Comparison of ENCODE assay signal across 25 cellular contexts in the genomic region with DNA sequence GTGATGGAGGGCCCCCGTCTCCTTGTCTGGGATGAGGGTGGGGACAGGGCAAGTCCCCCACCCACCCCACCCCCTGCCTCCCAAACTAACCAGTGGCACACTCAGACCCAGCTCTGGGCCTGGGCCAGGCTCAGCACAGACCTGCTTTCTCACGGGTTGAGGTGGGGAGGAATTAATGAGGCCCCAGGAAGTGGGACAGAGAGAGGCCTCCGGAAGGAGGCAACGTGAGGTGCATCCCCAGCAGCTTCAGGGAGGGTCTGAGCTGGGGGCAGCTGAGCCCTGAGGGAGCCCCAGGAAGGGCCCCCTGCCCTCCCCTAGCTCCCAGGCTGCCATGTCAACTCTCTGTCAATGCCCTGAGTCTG. TPM values are rescaled to one million over a fixed set of nuclear protein-coding genes. Genes with fewer than 3 reads are reported as not detected.
"Had no signal": no experiment of that assay in that cellular context is flagged by ENCODE, and none has a peak within 500 bp of the region (broad histone marks: within the 10 kb centered on the region; RNA-seq: fewer than 3 reads in every experiment).

No MANE protein-coding gene starts in this region.

- H3K36me3 ChIP-seq: esophagus muscularis mucosa, gastroesophageal sphincter, heart left ventricle, neural progenitor cell, ovary, upper lobe of right lung had no signal

- H3K4me2 ChIP-seq: neural progenitor cell had no signal

- H3K9ac ChIP-seq: neural progenitor cell had no signal

- H3K27me3 ChIP-seq: heart left ventricle, ovary, upper lobe of right lung had no signal

- ATAC-seq: gastroesophageal sphincter; naive thymus-derived CD4-positive, alpha-beta T cell; right cardiac atrium; upper lobe of right lung had no signal

- H3K27ac Mint-ChIP-seq: activated T-helper 2 cell treated with anti-CD3 and anti-CD28 coated beads, Interferon-gamma antibody, Interleukin-2, Interleukin-4, amounts not matched to agents 10 μg/mL and 5 μg/mL and 100 μg/mL, durations not matched to agents 14 hours and 24 hours and 36 hours; naive thymus-derived CD4-positive, alpha-beta T cell; T-helper 2 cell treated with Interferon-gamma antibody and Interleukin-4, amounts not matched to agents 5 μg/mL and 100 μg/mL, for 36 hours had no signal

- H3K9me3 ChIP-seq: esophagus muscularis mucosa, gastroesophageal sphincter, heart left ventricle, ovary, psoas muscle, upper lobe of right lung had no signal

- H2AFZ ChIP-seq: neural progenitor cell had no signal

- H3K4me3 ChIP-seq: esophagus muscularis mucosa, gastroesophageal sphincter, heart left ventricle, neural progenitor cell, ovary, psoas muscle, upper lobe of right lung had no signal

- H3K4me3 Mint-ChIP-seq: naive thymus-derived CD4-positive, alpha-beta T cell; neural progenitor cell; T-helper 2 cell treated with Interferon-gamma antibody and Interleukin-4, amounts not matched to agents 5 μg/mL and 100 μg/mL, for 36 hours had no signal

- H3K27ac ChIP-seq: esophagus muscularis mucosa, gastroesophageal sphincter, heart left ventricle, neural progenitor cell, ovary, psoas muscle, upper lobe of right lung had no signal

- H3K9me3 Mint-ChIP-seq: activated T-helper 2 cell treated with anti-CD3 and anti-CD28 coated beads, Interferon-gamma antibody, Interleukin-2, Interleukin-4, amounts not matched to agents 10 μg/mL and 5 μg/mL and 100 μg/mL, durations not matched to agents 14 hours and 24 hours and 36 hours; neural progenitor cell; T-helper 2 cell treated with Interferon-gamma antibody and Interleukin-4, amounts not matched to agents 5 μg/mL and 100 μg/mL, for 36 hours had no signal

- H3K4me1 ChIP-seq: neural progenitor cell, upper lobe of right lung had no signal

- DNase-seq: activated CD4-positive, alpha-beta T cell treated with anti-CD3 and anti-CD28 coated beads for 4 hours; activated naive CD4-positive, alpha-beta T cell treated with Interleukin-2 at 50 U/mL for 16 hours; activated T-cell treated with anti-CD3 and anti-CD28 coated beads for 4 hours; aorta; cerebellar nuclear complex; effector CD8-positive, alpha-beta T cell; heart left ventricle; mesenchymal stem cell; naive thymus-derived CD4-positive, alpha-beta T cell; ovary; psoas muscle; small intestine; stimulated activated CD4-positive, alpha-beta T cell treated with anti-CD3 and anti-CD28 coated beads, Interleukin-15, amount 100 ng/mL, for 24 hours; stimulated activated CD4-positive, alpha-beta T cell treated with anti-CD3 and anti-CD28 coated beads, Interleukin-2, amount 100 ng/mL, for 48 hours; upper lobe of right lung had no signal

- H3K36me3 Mint-ChIP-seq: naive thymus-derived CD4-positive, alpha-beta T cell; neural progenitor cell had no signal

RNA-seq across cellular contexts. Expression of gene SLC38A3, which starts 16.0 kb away (rescaled TPM):
- total RNA-seq: activated T-helper 2 cell treated with anti-CD3 and anti-CD28 coated beads, Interferon-gamma antibody, Interleukin-2, Interleukin-4, amounts not matched to agents 10 μg/mL and 5 μg/mL and 100 μg/mL, durations not matched to agents 14 hours and 24 hours and 36 hours; upper lobe of right lung had no signal
- polyA plus RNA-seq: naive thymus-derived CD4-positive, alpha-beta T cell had no signal

RNA-seq across cellular contexts. Expression of gene GNAT1, which starts 29.6 kb away (rescaled TPM):
- total RNA-seq: activated CD8-positive, alpha-beta memory T cell treated with anti-CD3 and anti-CD28 coated beads for 36 hours; activated T-helper 2 cell treated with anti-CD3 and anti-CD28 coated beads, Interferon-gamma antibody, Interleukin-2, Interleukin-4, amounts not matched to agents 10 μg/mL and 5 μg/mL and 100 μg/mL, durations not matched to agents 14 hours and 24 hours and 36 hours; aorta; esophagus muscularis mucosa; gastroesophageal sphincter; kidney epithelial cell; lower leg skin; mucosa of gallbladder; ovary; psoas muscle; right cardiac atrium; upper lobe of right lung had no signal
- polyA plus RNA-seq: aorta; heart left ventricle; naive thymus-derived CD4-positive, alpha-beta T cell; ovary; psoas muscle; right cardiac atrium; small intestine had no signal

RNA-seq across cellular contexts. Expression of gene SEMA3B, which starts 47.9 kb away (rescaled TPM):
- polyA plus RNA-seq: naive thymus-derived CD4-positive, alpha-beta T cell had no signal

RNA-seq across cellular contexts. Expression of gene LSMEM2, which starts 57.9 kb away (rescaled TPM):
- total RNA-seq: activated CD8-positive, alpha-beta memory T cell treated with anti-CD3 and anti-CD28 coated beads for 36 hours; activated T-helper 2 cell treated with anti-CD3 and anti-CD28 coated beads, Interferon-gamma antibody, Interleukin-2, Interleukin-4, amounts not matched to agents 10 μg/mL and 5 μg/mL and 100 μg/mL, durations not matched to agents 14 hours and 24 hours and 36 hours; esophagus muscularis mucosa; gastroesophageal sphincter; kidney epithelial cell; naive thymus-derived CD4-positive, alpha-beta T cell; upper lobe of right lung had no signal
